8 cellular contexts compared by ENCODE assay signal in genomic region chr1:204445860-204446412, GRCh38. TPM values are rescaled to one million over a fixed set of nuclear protein-coding genes. Genes with fewer than 3 reads are reported as not detected.
DNase-seq lines count a peak whose midpoint lies in the region; ATAC-seq, FAIRE-seq and TF ChIP-seq lines count a peak whose summit lies in the region.

No MANE protein-coding gene starts in this region.

- peak overlapping the region; percentile 16 for H3K4me3 ChIP-seq in psoas muscle

- ATAC-seq in psoas muscle (peak in 1 of 4 donors; percentile 11), HG02840 (IDR thresholded peaks at IDR 0.05; ENCODE audit: low FRiP score, unreplicated experiment) (no peak)

- peak; percentile 12 for DNase-seq in NCI-H510A (lab: John Stamatoyannopoulos, UW)
- no peak for DNase-seq in NCI-H510A treated with DMSO at 0.1 percent for 48 hours (lab: John Stamatoyannopoulos, UW)
- DNase-seq in KBM-7 = peak; percentile 76
- peak; percentile 76 for DNase-seq in UCSD-AML1 (lab: John Stamatoyannopoulos, UW; ENCODE audit: unreplicated experiment)
- DNase-seq in psoas muscle = peak in 1 of 2 donors; percentile 75
- DNase-seq in frontal cortex (ENCODE audit: low spot score in 2 of 2) = no peak

- intact Hi-C loops in psoas muscle (cut with DNase I) = loop anchor here (1.0 to 10.0 kb wide), 4 partner anchors 49 to 359 kb away; partner anchors contain the start of gene PIK3C2B (in 1 of the 2)

- no peak for FAIRE-seq in frontal cortex (lab: Jason Lieb, UNC)

- WGBS in psoas muscle, 3 donors = 45 to 51% (median 47%) methylated on average over 11 of the region's 11 CpGs

- no peak for TF ChIP-seq CTCF in psoas muscle (IDR thresholded peaks at IDR 0.05)

- H3K36me3 ChIP-seq in psoas muscle (ENCODE audit: insufficient read depth in 1 of 2, low read depth in 1 of 2) = peaks cover 6 to 72% of the 10 kb centered on the region in 2 donors

- H3K4me1 ChIP-seq in psoas muscle = peaks cover 71% of the 10 kb centered on the region

- H3K27ac ChIP-seq in cingulate gyrus (ENCODE audit: low read depth, low read length) (peak overlapping the region; percentile 83), psoas muscle (peak overlapping the region; percentile 66)

- in situ Hi-C loops in KBM-7 (cut with MboI; ENCODE audit: low pct_unique_long_range_greater_than_20kb, low sequenced_read_pairs) = no loop called here

- H3K27me3 ChIP-seq in psoas muscle (ENCODE audit: insufficient read depth in 3 of 3, low read length in 2 of 3) = no peaks in the 10 kb centered on the region

- no peaks in the 10 kb centered on the region for H3K9me3 ChIP-seq in psoas muscle

RNA-seq across cellular contexts. Expression of gene PPP1R15B, which starts 34.3 kb away (rescaled TPM):
- total RNA-seq in psoas muscle (10 to 100 TPM; 15.5 to 35.2 (median 26.0) TPM), frontal cortex (42.4 TPM)
- polyA plus RNA-seq in psoas muscle = 10 to 100 TPM; 12.2 to 23.9 (median 12.9) TPM

RNA-seq across cellular contexts. Expression of gene PIK3C2B, which starts 48.7 kb away (rescaled TPM):
- total RNA-seq in psoas muscle = 10 to 100 TPM in 3 of 4 donors, 1 to 10 TPM in 1; 8.2 to 20.9 (median 13.9) TPM
- 1 to 10 TPM; 1.9 to 3.9 (median 1.9) TPM for polyA plus RNA-seq in psoas muscle
- 24.5 TPM for total RNA-seq in frontal cortex

Comparison
In these comparisons a context has a peak if more than half of its experiments do, and no peak if none do; other contexts are left out.
1. DNase-seq: peak in NCI-H510A (single experiment), KBM-7 (single experiment) and UCSD-AML1 (single experiment); none in NCI-H510A treated with DMSO at 0.1 percent for 48 hours (single experiment) and frontal cortex (0 of 2).